27 cellular contexts compared by ENCODE assay signal in genomic region chr6:24324617-24325016, GRCh38. TPM values are rescaled to one million over a fixed set of nuclear protein-coding genes. Genes with fewer than 3 reads are reported as not detected.
"Had no signal": no experiment of that assay in that cellular context is flagged by ENCODE, and none has a peak within 500 bp of the region (broad histone marks: within the 10 kb centered on the region; RNA-seq: fewer than 3 reads in every experiment).

No MANE protein-coding gene starts in this region.

- H3K9me3 Mint-ChIP-seq: activated CD4-positive, alpha-beta memory T cell treated with anti-CD3 and anti-CD28 coated beads for 36 hours; activated CD4-positive, alpha-beta T cell treated with anti-CD3 and anti-CD28 coated beads, Interleukin-2, amount 10 ng/mL, durations not matched to agents 7 days and 5 days; activated naive CD4-positive, alpha-beta T cell treated with anti-CD3 and anti-CD28 coated beads for 36 hours; activated T-cell treated with anti-CD3 and anti-CD28 coated beads, Interleukin-2, amount 50 U/mL, for 4 hours had no signal

- ATAC-seq: activated T-cell treated with anti-CD3 and anti-CD28 coated beads, Interleukin-2, amount 50 U/mL, for 4 hours; Panc1; Right ventricle myocardium inferior had no signal

- H3K36me3 ChIP-seq: breast epithelium had no signal

- H3K4me1 ChIP-seq: breast epithelium had no signal

- H3K27ac Mint-ChIP-seq: activated CD4-positive, alpha-beta memory T cell treated with anti-CD3 and anti-CD28 coated beads for 36 hours; activated CD4-positive, alpha-beta T cell treated with anti-CD3 and anti-CD28 coated beads, Interleukin-2, amount 10 ng/mL, durations not matched to agents 7 days and 5 days; activated naive CD4-positive, alpha-beta T cell treated with anti-CD3 and anti-CD28 coated beads for 36 hours; activated naive CD8-positive, alpha-beta T cell had no signal

- DNase-seq: activated CD4-positive, alpha-beta memory T cell treated with anti-CD3 and anti-CD28 coated beads for 36 hours; activated CD4-positive, alpha-beta T cell treated with anti-CD3 and anti-CD28 coated beads, Interleukin-2, amount 10 ng/mL, durations not matched to agents 7 days and 5 days; activated CD4-positive, CD25-positive, alpha-beta regulatory T cell; activated CD8-positive, alpha-beta memory T cell treated with anti-CD3 and anti-CD28 coated beads for 24 hours; activated effector memory CD4-positive, alpha-beta T cell treated with anti-CD3 and anti-CD28 coated beads, Interleukin-2, amount 50 U/mL, for 16 hours; activated naive CD4-positive, alpha-beta T cell treated with anti-CD3 and anti-CD28 coated beads for 36 hours; activated T-cell treated with anti-CD3 and anti-CD28 coated beads, Interleukin-2, amount 50 U/mL, for 4 hours; amygdala; caudate nucleus; KG1; NCI-H1092; NCI-H1694; NCI-H2029 treated with DMSO at 0.1 percent for 48 hours; NCI-H345; NCI-H510A; NCI-H526 treated with DMSO at 0.1 percent for 48 hours; NCI-H82; RPMI8226; SK-N-SH; T-helper 1 cell had no signal

- H3K27me3 ChIP-seq: breast epithelium had no signal

- H3K4me2 ChIP-seq: SK-N-SH had no signal

- H3K4me3 ChIP-seq: breast epithelium had no signal

- H3K27ac ChIP-seq: breast epithelium, VCaP had no signal

- H3K9ac ChIP-seq: SK-N-SH had no signal

- H3K9me3 ChIP-seq: breast epithelium, SK-N-SH had no signal

- H3K36me3 Mint-ChIP-seq: activated CD4-positive, alpha-beta memory T cell treated with anti-CD3 and anti-CD28 coated beads for 36 hours; activated naive CD8-positive, alpha-beta T cell had no signal

- H3K4me3 Mint-ChIP-seq: activated CD4-positive, alpha-beta memory T cell treated with anti-CD3 and anti-CD28 coated beads for 36 hours; activated CD4-positive, alpha-beta T cell treated with anti-CD3 and anti-CD28 coated beads, Interleukin-2, amount 10 ng/mL, durations not matched to agents 7 days and 5 days; activated naive CD4-positive, alpha-beta T cell treated with anti-CD3 and anti-CD28 coated beads for 36 hours; activated naive CD8-positive, alpha-beta T cell; activated T-cell treated with anti-CD3 and anti-CD28 coated beads, Interleukin-2, amount 50 U/mL, for 4 hours had no signal

- H3K4me1 Mint-ChIP-seq: activated CD4-positive, alpha-beta T cell treated with anti-CD3 and anti-CD28 coated beads, Interleukin-2, amount 10 ng/mL, durations not matched to agents 7 days and 5 days had no signal

RNA-seq across cellular contexts. Expression of gene DCDC2, which starts 33.2 kb away (rescaled TPM):
- total RNA-seq: activated CD4-positive, alpha-beta T cell treated with anti-CD3 and anti-CD28 coated beads, Interleukin-2, amount 10 ng/mL, durations not matched to agents 7 days and 5 days; activated naive CD4-positive, alpha-beta T cell treated with anti-CD3 and anti-CD28 coated beads for 36 hours; LHCN-M2; Right ventricle myocardium inferior; T-helper 2 cell treated with Interferon-gamma antibody and Interleukin-4, amounts not matched to agents 100 ng/mL and 5 ng/mL, for 36 hours had no signal
- polyA plus RNA-seq: SK-N-SH had no signal
